22 cellular contexts compared by ENCODE assay signal in the genomic region with DNA sequence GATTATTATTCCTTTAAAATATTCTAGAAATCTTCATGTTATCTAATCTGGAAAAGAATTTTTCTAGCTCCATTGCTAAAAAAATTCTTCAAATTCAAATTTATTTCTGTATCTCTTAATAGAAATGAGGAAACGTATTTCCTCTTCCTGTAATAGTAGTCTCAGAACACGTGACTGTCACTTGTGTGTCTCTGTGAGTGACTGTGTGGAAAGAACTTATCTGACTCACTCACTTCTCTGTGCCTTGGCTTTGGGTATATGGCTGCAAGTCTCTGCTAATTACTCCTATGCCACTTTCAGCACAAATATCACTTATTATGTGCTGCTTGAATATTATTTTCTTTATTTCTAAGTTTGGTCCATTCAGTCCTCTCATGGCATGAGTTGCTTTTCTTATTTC.
"Had no signal": no experiment of that assay in that cellular context is flagged by ENCODE, and none has a peak within 500 bp of the region (broad histone marks: within the 10 kb centered on the region; RNA-seq: fewer than 3 reads in every experiment).

No MANE protein-coding gene starts in this region.

- H3K27ac Mint-ChIP-seq: activated B cell treated with CpG ODN at 0.5 μM for 24 hours; activated CD4-positive, alpha-beta T cell treated with anti-CD3 and anti-CD28 coated beads for 36 hours; activated naive CD4-positive, alpha-beta T cell treated with anti-CD3 and anti-CD28 coated beads for 36 hours; immature natural killer cell; naive thymus-derived CD4-positive, alpha-beta T cell; stimulated activated naive B cell treated with anti-CD40 and anti-IgM and Interleukin-4, amounts not matched to agents 10 μg/mL and 1 μg/mL and 100 μg/mL, for 72 hours had no signal

- H3K9me3 ChIP-seq: heart left ventricle, testis, uterus had no signal

- H3K9me3 Mint-ChIP-seq: neural crest cell had no signal

- H3K27ac ChIP-seq: coronary artery, heart left ventricle, left lung, testis, uterus had no signal

- H3K4me1 Mint-ChIP-seq: activated B cell treated with CpG ODN at 0.5 μM for 24 hours; activated CD4-positive, alpha-beta T cell treated with anti-CD3 and anti-CD28 coated beads for 36 hours; immature natural killer cell; naive thymus-derived CD4-positive, alpha-beta T cell had no signal

- DNase-seq: activated B cell treated with CpG ODN at 0.5 μM for 24 hours; activated CD4-positive, alpha-beta T cell treated with anti-CD3 and anti-CD28 coated beads for 36 hours; activated CD4-positive, alpha-beta T cell treated with anti-CD3 and anti-CD28 coated beads, Interleukin-2, amount 50 U/mL, for 48 hours; activated naive CD4-positive, alpha-beta T cell treated with anti-CD3 and anti-CD28 coated beads for 36 hours; activated T-cell treated with anti-CD3 and anti-CD28 coated beads, Interleukin-2, amount 50 U/mL, for 48 hours; amygdala; cerebellar nuclear complex; heart left ventricle; immature natural killer cell; kidney glomerular epithelial cell; left lung; naive thymus-derived CD4-positive, alpha-beta T cell; stimulated activated CD4-positive, alpha-beta T cell treated with anti-CD3 and anti-CD28 coated beads, Interleukin-15, amount 100 ng/mL, for 24 hours; stimulated activated naive B cell treated with anti-CD40 and anti-IgM and Interleukin-4, amounts not matched to agents 10 μg/mL and 1 μg/mL and 100 μg/mL, for 72 hours; T1000; testis; trophoblast cell; uterus had no signal

- H3K27me3 ChIP-seq: testis, uterus had no signal

- H3K36me3 Mint-ChIP-seq: stimulated activated naive B cell treated with anti-CD40 and anti-IgM and Interleukin-4, amounts not matched to agents 10 μg/mL and 1 μg/mL and 100 μg/mL, for 72 hours had no signal

- ATAC-seq: activated CD4-positive, alpha-beta T cell treated with anti-CD3 and anti-CD28 coated beads for 36 hours; heart left ventricle; left lung; naive thymus-derived CD4-positive, alpha-beta T cell; sciatic nerve; stimulated activated naive B cell treated with anti-CD40 and anti-IgM and Interleukin-4, amounts not matched to agents 10 μg/mL and 1 μg/mL and 100 μg/mL, for 72 hours had no signal

- H3K4me1 ChIP-seq: heart left ventricle, left lung, testis, uterus had no signal

- H3K36me3 ChIP-seq: heart left ventricle, left lung, uterus had no signal

- H3K4me3 ChIP-seq: coronary artery, left lung, lung, testis, uterus had no signal

- H3K4me3 Mint-ChIP-seq: activated B cell treated with CpG ODN at 0.5 μM for 24 hours; activated CD4-positive, alpha-beta T cell treated with anti-CD3 and anti-CD28 coated beads for 36 hours; activated naive CD4-positive, alpha-beta T cell treated with anti-CD3 and anti-CD28 coated beads for 36 hours; immature natural killer cell; naive thymus-derived CD4-positive, alpha-beta T cell; stimulated activated naive B cell treated with anti-CD40 and anti-IgM and Interleukin-4, amounts not matched to agents 10 μg/mL and 1 μg/mL and 100 μg/mL, for 72 hours had no signal

- H3K27me3 Mint-ChIP-seq: activated B cell treated with CpG ODN at 0.5 μM for 24 hours; activated CD4-positive, alpha-beta T cell treated with anti-CD3 and anti-CD28 coated beads for 36 hours had no signal
